ENCODE assay signal across 19 cellular contexts in genomic region chr18:23479829-23480505, GRCh38. TPM values are rescaled to one million over a fixed set of nuclear protein-coding genes. Genes with fewer than 3 reads are reported as not detected.
DNase-seq lines count a peak whose midpoint lies in the region; ATAC-seq and TF ChIP-seq lines count a peak whose summit lies in the region.
"Had no signal": no experiment of that assay in that cellular context is flagged by ENCODE, and none has a peak within 500 bp of the region (broad histone marks: within the 10 kb centered on the region; RNA-seq: fewer than 3 reads in every experiment).

No MANE protein-coding gene starts in this region.

- DNase-seq in CD8-positive, alpha-beta T cell = no peak
- peak; percentile 63 to 94 for DNase-seq in NOMO-1 (lab: John Stamatoyannopoulos, UW; ENCODE audit: unreplicated experiment in 2 of 2)
- peak; percentile 59 for DNase-seq in germinal center (ENCODE audit: low spot score)
- no peak for DNase-seq in NCI-H2171 treated with DMSO at 0.1 percent for 48 hours (lab: John Stamatoyannopoulos, UW)
- DNase-seq in esophagus squamous epithelium (lab: John Stamatoyannopoulos, UW) = no peak
- no peak for DNase-seq in stimulated activated CD4-positive, alpha-beta T cell treated with anti-CD3 and anti-CD28 coated beads, Interleukin-1b, Interleukin-23, amount 100 ng/mL, for 48 hours
- DNase-seq: activated CD8-positive, alpha-beta memory T cell treated with anti-CD3 and anti-CD28 coated beads for 24 hours; activated naive CD4-positive, alpha-beta T cell treated with anti-CD3 and anti-CD28 coated beads, Interleukin-2, amount 50 U/mL, for 16 hours; glutamatergic neuron; HCEC 1CT; islet precursor cell; NCI-H1105 treated with DMSO at 0.1 percent for 48 hours; NCI-H446; stimulated activated CD8-positive, alpha-beta memory T cell treated with anti-CD3 and anti-CD28 coated beads, Interleukin-4, amount 100 ng/mL, for 48 hours; upper lobe of left lung had no signal

- no peak overlapping the region for H3K4me3 ChIP-seq in CD8-positive, alpha-beta T cell (ENCODE audit: low read depth, low read length)
- H3K4me3 ChIP-seq in esophagus squamous epithelium = no peak overlapping the region
- H3K4me3 ChIP-seq: upper lobe of left lung had no signal

- no peaks in the 10 kb centered on the region for H3K4me1 Mint-ChIP-seq in CD8-positive, alpha-beta T cell (ENCODE audit: low read depth)
- H3K4me1 Mint-ChIP-seq: central memory CD8-positive, alpha-beta T cell had no signal

- no peak overlapping the region for H3K27ac ChIP-seq in CD8-positive, alpha-beta T cell (ENCODE audit: low read depth, low read length)
- no peak overlapping the region for H3K27ac ChIP-seq in esophagus squamous epithelium
- H3K27ac ChIP-seq: upper lobe of left lung had no signal

- 74% methylated on average over 3 of the region's 3 CpGs for WGBS in esophagus squamous epithelium, 2 donors

- POLR2A ChIA-PET in CD8-positive, alpha-beta T cell (lab: Charles Lee) = no interaction called here

- H3K27me3 Mint-ChIP-seq in CD8-positive, alpha-beta T cell (ENCODE audit: low read depth) = no peaks in the 10 kb centered on the region
- H3K27me3 Mint-ChIP-seq: central memory CD8-positive, alpha-beta T cell; progenitor cell of endocrine pancreas had no signal

- peaks cover 65% of the 10 kb centered on the region for H3K36me3 Mint-ChIP-seq in CD8-positive, alpha-beta T cell

- no peaks in the 10 kb centered on the region for H3K9me3 ChIP-seq in CD8-positive, alpha-beta T cell (ENCODE audit: low read length)
- no peaks in the 10 kb centered on the region for H3K9me3 ChIP-seq in esophagus squamous epithelium
- H3K9me3 ChIP-seq: upper lobe of left lung had no signal

- peak overlapping the region; percentile 55 for H3K27ac Mint-ChIP-seq in CD8-positive, alpha-beta T cell
- H3K27ac Mint-ChIP-seq: progenitor cell of endocrine pancreas had no signal

- no peak for TF ChIP-seq POLR2A in esophagus squamous epithelium (IDR thresholded peaks at IDR 0.05)

- no peaks in the 10 kb centered on the region for H3K9me3 Mint-ChIP-seq in CD8-positive, alpha-beta T cell
- H3K9me3 Mint-ChIP-seq: central memory CD8-positive, alpha-beta T cell had no signal

- no peak overlapping the region for H3K4me3 Mint-ChIP-seq in CD8-positive, alpha-beta T cell
- H3K4me3 Mint-ChIP-seq: central memory CD8-positive, alpha-beta T cell had no signal

- H3K36me3 ChIP-seq in CD8-positive, alpha-beta T cell (ENCODE audit: insufficient read depth, low read length) = peaks cover 28% of the 10 kb centered on the region
- H3K36me3 ChIP-seq in esophagus squamous epithelium = peaks cover 21 to 89% (median 62%) of the 10 kb centered on the region in 3 donors

- H3K4me1 ChIP-seq in CD8-positive, alpha-beta T cell (ENCODE audit: insufficient read depth, low read length) = no peaks in the 10 kb centered on the region
- H3K4me1 ChIP-seq in esophagus squamous epithelium = no peaks in the 10 kb centered on the region
- H3K4me1 ChIP-seq: upper lobe of left lung had no signal

- intact Hi-C loops in CD8-positive, alpha-beta T cell (cut with DNase I, micrococcal nuclease) = no loop called here
- intact Hi-C loops in esophagus squamous epithelium (cut with DNase I) = no loop called here

- CTCF ChIA-PET in CD8-positive, alpha-beta T cell (lab: Charles Lee) = interaction anchor here (2.5 kb wide), 1 partner anchor 19 kb away, joined by 10 read pairs; no protein-coding TSS in a partner anchor

- ATAC-seq in CD8-positive, alpha-beta T cell = no peak
- ATAC-seq in GM21529 (IDR thresholded peaks at IDR 0.05; ENCODE audit: unreplicated experiment) (peak; percentile 44), GM19397 (IDR thresholded peaks at IDR 0.05; ENCODE audit: unreplicated experiment) (no peak)

- H3K27me3 ChIP-seq in CD8-positive, alpha-beta T cell (ENCODE audit: insufficient read depth, low read length) = no peaks in the 10 kb centered on the region
- no peaks in the 10 kb centered on the region for H3K27me3 ChIP-seq in esophagus squamous epithelium
- H3K27me3 ChIP-seq: upper lobe of left lung had no signal

- TF ChIP-seq CTCF in CD8-positive, alpha-beta T cell (IDR thresholded peaks at IDR 0.05) = no peak
- no peak for TF ChIP-seq CTCF in esophagus squamous epithelium (IDR thresholded peaks at IDR 0.05)

RNA-seq across cellular contexts. Expression of gene RMC1, which starts 23.3 kb away (rescaled TPM):
- 10 to 100 TPM; 59.8 to 62.2 TPM for total RNA-seq in CD8-positive, alpha-beta T cell
- 10 to 100 TPM; 16.6 to 20.2 (median 18.4) TPM for total RNA-seq in esophagus squamous epithelium

RNA-seq across cellular contexts. Expression of gene RIOK3, which starts 26.9 kb away (rescaled TPM):
- total RNA-seq in CD8-positive, alpha-beta T cell = 100 to 1,000 TPM; 159 to 185 TPM
- total RNA-seq in esophagus squamous epithelium = 100 to 1,000 TPM in 1 of 4 donors, 10 to 100 TPM in 3; 58.4 to 140 (median 84.4) TPM

Comparison
In these comparisons a context has a peak if more than half of its experiments do, and no peak if none do; other contexts are left out.
1. DNase-seq: peak in NOMO-1 (2 of 2) and germinal center (single experiment); none in CD8-positive, alpha-beta T cell (0 of 7), NCI-H2171 treated with DMSO at 0.1 percent for 48 hours (single experiment), esophagus squamous epithelium (single experiment) and stimulated activated CD4-positive, alpha-beta T cell treated with anti-CD3 and anti-CD28 coated beads, Interleukin-1b, Interleukin-23, amount 100 ng/mL, for 48 hours (single experiment).